8 cellular contexts compared by ENCODE assay signal in the genomic region with DNA sequence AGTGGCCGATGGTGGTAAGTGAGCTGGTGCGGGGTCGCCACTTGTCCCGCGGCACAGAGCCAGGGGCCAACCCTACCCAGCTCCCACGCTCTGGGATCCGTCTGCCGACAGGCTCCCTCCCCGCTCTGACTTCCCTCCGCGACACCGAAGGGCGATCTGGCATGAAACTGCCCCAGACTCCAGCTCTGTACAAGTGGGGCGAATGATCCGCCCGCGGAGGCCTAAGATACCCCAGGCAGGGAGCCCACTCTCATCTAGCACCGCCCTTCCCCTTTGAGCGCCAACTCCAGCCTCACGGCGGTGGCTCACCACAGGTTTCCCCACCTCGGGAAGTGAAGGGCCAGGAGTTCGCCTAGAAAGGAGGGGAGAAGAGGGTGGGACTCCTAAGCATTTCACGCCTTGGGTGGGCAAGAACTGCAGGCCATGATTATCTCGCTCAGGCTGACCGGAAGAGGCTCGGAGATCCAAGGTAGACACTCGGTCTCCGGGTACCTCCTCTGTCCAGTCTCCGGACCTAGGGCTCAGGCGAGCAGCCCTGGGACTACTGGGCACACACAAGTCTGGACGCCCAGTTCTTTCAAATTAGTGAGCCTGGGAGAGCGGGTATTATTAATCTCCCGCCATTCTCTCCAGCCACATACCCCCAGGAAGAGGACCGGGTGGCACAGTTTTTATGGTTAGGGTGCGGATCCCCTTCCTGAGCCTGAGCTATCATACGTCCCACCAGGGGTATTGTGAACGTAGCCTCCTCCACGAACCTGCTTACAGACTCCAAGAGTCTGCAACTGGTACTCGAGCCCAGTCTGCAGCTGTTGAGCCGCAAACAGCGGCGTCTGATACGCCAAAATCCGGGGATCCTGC. TPM values are rescaled to one million over a fixed set of nuclear protein-coding genes. Genes with fewer than 3 reads are reported as not detected.
A peak's percentile ranks its signal among the peaks of the same experiment; 100 is the strongest.
DNase-seq lines count a peak whose midpoint lies in the region; ATAC-seq and TF ChIP-seq lines count a peak whose summit lies in the region.

No MANE protein-coding gene starts in this region.

- H3K36me3 ChIP-seq in BJ (ENCODE audit: control insufficient read depth, insufficient read depth, low read length) = no peaks in the 10 kb centered on the region
- H3K36me3 ChIP-seq in breast epithelium = no peaks in the 10 kb centered on the region
- no peaks in the 10 kb centered on the region for H3K36me3 ChIP-seq in thyroid gland

- peak overlapping the region; percentile 89 for H3K4me3 Mint-ChIP-seq in natural killer cell

- H3K27ac ChIP-seq in breast epithelium (no peak overlapping the region), thyroid gland (no peak overlapping the region)

- intact Hi-C loops in breast epithelium (cut with DNase I; ENCODE audit: low total_unique reads) (no loop called here), natural killer cell (cut with micrococcal nuclease) (loop anchor here (2.0 to 10.0 kb wide), 3 partner anchors 40 to 126 kb away; a partner anchor contains a TSS), thyroid gland (cut with DNase I) (loop anchor here (5.0 kb wide), 1 partner anchor 42 kb away; no protein-coding TSS in a partner anchor)

- peaks cover 53 to 54% of the 10 kb centered on the region in 2 donors for H3K4me1 Mint-ChIP-seq in natural killer cell

- CTCF ChIA-PET in BJ (lab: Yijun Ruan, JAX) = interaction anchor here (0.6 to 30.1 kb wide), 9 partner anchors 14 to 393 kb away, joined by 3 to 757 read pairs (median 6); a partner anchor contains a TSS

- TF ChIP-seq CTCF in BJ (IDR thresholded peaks at IDR 0.05; ENCODE audit: insufficient read depth, low read depth, low read length) (no peak), breast epithelium (IDR thresholded peaks at IDR 0.05) (no peak), natural killer cell (IDR thresholded peaks at IDR 0.05) (no peak), thyroid gland (IDR thresholded peaks at IDR 0.05) (no peak)

- H3K27me3 ChIP-seq in BJ (ENCODE audit: control insufficient read depth, insufficient read depth, low read length) (peaks cover 58% of the 10 kb centered on the region), breast epithelium (peaks cover 3 to 59% of the 10 kb centered on the region in 2 donors), thyroid gland (peaks cover 39% of the 10 kb centered on the region)

- H3K9me3 ChIP-seq in breast epithelium = no peaks in the 10 kb centered on the region
- no peaks in the 10 kb centered on the region for H3K9me3 ChIP-seq in thyroid gland

- peak overlapping the region; percentile 6; the same call in 1 of the 2 replicates for H3K4me3 ChIP-seq in BJ (ENCODE audit: low read depth, low read length)
- peak overlapping the region; percentile 36 to 66 (median 42) for H3K4me3 ChIP-seq in breast epithelium
- peak overlapping the region in 1 of 3 donors; percentile 17 for H3K4me3 ChIP-seq in thyroid gland (replicated peaks in 1 of 3)

- ATAC-seq in natural killer cell (no peak), GM19351 (IDR thresholded peaks at IDR 0.05; ENCODE audit: unreplicated experiment) (no peak), GM18868 (IDR thresholded peaks at IDR 0.05; ENCODE audit: unreplicated experiment) (no peak)

- no peaks in the 10 kb centered on the region for H3K36me3 Mint-ChIP-seq in natural killer cell

- H3K9me3 Mint-ChIP-seq in natural killer cell = no peaks in the 10 kb centered on the region

- peaks cover 18 to 32% of the 10 kb centered on the region in 2 donors for H3K4me1 ChIP-seq in breast epithelium
- H3K4me1 ChIP-seq in thyroid gland = peaks cover 37 to 42% of the 10 kb centered on the region in 2 donors

- no peak for DNase-seq in BJ (ENCODE audit: low read depth)
- peak; percentile 52 for DNase-seq in HuH-7 (ENCODE audit: low spot score)
- DNase-seq in breast epithelium (ENCODE audit: low spot score in 2 of 2) = no peak
- DNase-seq in natural killer cell = no peak
- DNase-seq in thyroid gland = no peak
- DNase-seq in NCI-H187 treated with DMSO at 0.1 percent for 48 hours (lab: John Stamatoyannopoulos, UW) = no peak

- WGBS in thyroid gland, 2 donors = 2 to 5% methylated on average over 24 to 28 of the region's 45 CpGs

- H3K27ac Mint-ChIP-seq in natural killer cell = peak overlapping the region; percentile 73 to 94

- POLR2A ChIA-PET in BJ (lab: Charles Lee) = no interaction called here

- TF ChIP-seq POLR2A in breast epithelium (IDR thresholded peaks at IDR 0.05) = no peak
- no peak for TF ChIP-seq POLR2A in thyroid gland (IDR thresholded peaks at IDR 0.05)

- peaks cover 21 to 32% of the 10 kb centered on the region in 2 donors for H3K27me3 Mint-ChIP-seq in natural killer cell (ENCODE audit: low read depth in 2 of 2)

RNA-seq across cellular contexts. Expression of a gene that starts 0.8 kb away (rescaled TPM):
- polyA plus RNA-seq in BJ (2011; rRNA removed) = not detected in 2 replicates
- polyA minus RNA-seq in BJ (2011; rRNA and poly(A)+ RNA removed) = not detected in 2 replicates
- total RNA-seq in breast epithelium (not detected), natural killer cell (1 to 10 TPM; 1.1 to 2.0 (median 1.7) TPM), thyroid gland (not detected)

RNA-seq across cellular contexts. Expression of a gene that starts 7.4 kb away (rescaled TPM):
- 0.63 and 0.76 TPM in 2 replicates for polyA plus RNA-seq in BJ (2011; rRNA removed)
- polyA minus RNA-seq in BJ (2011; rRNA and poly(A)+ RNA removed) = 0.24 and 0.41 TPM in 2 replicates
- total RNA-seq in breast epithelium (1 to 10 TPM in 1 of 3 donors, under 1 TPM in 1, not detected in 1; 0.29 to 1.3 TPM), natural killer cell (1 to 10 TPM; 7.9 to 10.0 (median 8.2) TPM), thyroid gland (1 to 10 TPM in 1 of 4 donors, under 1 TPM in 2, not detected in 1; 0.54 to 1.7 (median 0.59) TPM)

RNA-seq across cellular contexts. Expression of a gene that starts 20.2 kb away (rescaled TPM):
- polyA plus RNA-seq in BJ (2011; rRNA removed) = 0.02 and 0.07 TPM in 2 replicates
- polyA minus RNA-seq in BJ (2011; rRNA and poly(A)+ RNA removed) = 0.10 TPM in 1 of 2 replicates, not detected in the other
- total RNA-seq in breast epithelium (under 1 TPM in 2 of 3 donors, not detected in 1; under 0.01 to 0.16 TPM), natural killer cell (1 to 10 TPM; 1.1 to 3.4 (median 1.4) TPM), thyroid gland (under 1 TPM in 2 of 4 donors, not detected in 2; 0.11 to 0.13 TPM)

RNA-seq across cellular contexts. Expression of a gene that starts 21.7 kb away (rescaled TPM):
- 233 and 292 TPM in 2 replicates for polyA plus RNA-seq in BJ (2011; rRNA removed)
- polyA minus RNA-seq in BJ (2011; rRNA and poly(A)+ RNA removed) = 54.4 and 104 TPM in 2 replicates
- total RNA-seq in breast epithelium = 10 to 100 TPM; 65.2 to 86.2 (median 75.2) TPM
- 100 to 1,000 TPM in 1 of 3 donors, 10 to 100 TPM in 2; 80.7 to 114 (median 88.4) TPM for total RNA-seq in natural killer cell
- 100 to 1,000 TPM in 3 of 4 donors, 10 to 100 TPM in 1; 92.7 to 177 (median 136) TPM for total RNA-seq in thyroid gland

RNA-seq across cellular contexts. Expression of a gene that starts 39.6 kb away (rescaled TPM):
- polyA plus RNA-seq in BJ (2011; rRNA removed) = 94.1 and 127 TPM in 2 replicates
- 24.5 and 37.1 TPM in 2 replicates for polyA minus RNA-seq in BJ (2011; rRNA and poly(A)+ RNA removed)
- total RNA-seq in breast epithelium = 10 to 100 TPM; 50.5 to 84.3 (median 54.0) TPM
- 100 to 1,000 TPM in 1 of 3 donors, 10 to 100 TPM in 2; 76.4 to 100 (median 81.1) TPM for total RNA-seq in natural killer cell
- 10 to 100 TPM; 50.3 to 68.1 (median 59.9) TPM for total RNA-seq in thyroid gland
